In genomic region chr14:69234106-69234505, GRCh38 we compare ENCODE assay signal across 9 cellular contexts. TPM values are rescaled to one million over a fixed set of nuclear protein-coding genes. Genes with fewer than 3 reads are reported as not detected.
"Had no signal": no experiment of that assay in that cellular context is flagged by ENCODE, and none has a peak within 500 bp of the region (broad histone marks: within the 10 kb centered on the region; RNA-seq: fewer than 3 reads in every experiment).

No MANE protein-coding gene starts in this region.

- H3K27ac ChIP-seq: GM23248, HL-60 had no signal

- H3K4me1 ChIP-seq: HAP-1 had no signal

- H3K27ac Mint-ChIP-seq: HFFc6, IgD-negative memory B cell had no signal

- H3K4me3 ChIP-seq: GM23248, HAP-1 had no signal

- DNase-seq: GM23248, GOT3, H7, HFFc6 had no signal

- H3K9ac ChIP-seq: GM23248 had no signal

- ATAC-seq: HCT116, HepG2 had no signal

- H3K4me3 Mint-ChIP-seq: HFFc6, IgD-negative memory B cell had no signal

- H3K9me3 Mint-ChIP-seq: HFFc6, IgD-negative memory B cell had no signal

- H3K9me3 ChIP-seq: HAP-1 had no signal

- H3K27me3 Mint-ChIP-seq: IgD-negative memory B cell had no signal

- H2AFZ ChIP-seq: GM23248 had no signal

RNA-seq across cellular contexts. Expression of gene GALNT16, which starts 25.9 kb away (rescaled TPM):
- polyA plus RNA-seq: IgD-negative memory B cell had no signal
